8 cellular contexts compared by ENCODE assay signal in genomic region chr7:29193316-29194205, GRCh38. TPM values are rescaled to one million over a fixed set of nuclear protein-coding genes. Genes with fewer than 3 reads are reported as not detected.
A peak's percentile ranks its signal among the peaks of the same experiment; 100 is the strongest.
DNase-seq lines count a peak whose midpoint lies in the region; ATAC-seq and TF ChIP-seq lines count a peak whose summit lies in the region.

No MANE protein-coding gene starts in this region.

- H2AFZ ChIP-seq in GM23248 (no peak overlapping the region), hepatocyte (peak overlapping the region; percentile 84), Karpas-422 (ENCODE audit: low read length) (no peak overlapping the region)

- H3K36me3 ChIP-seq in GM23248 (ENCODE audit: low read depth) (no peaks in the 10 kb centered on the region), SK-N-MC (ENCODE audit: insufficient read depth, low read length) (no peaks in the 10 kb centered on the region), hepatocyte (replicated peaks; ENCODE audit: insufficient read depth, low read depth) (no peaks in the 10 kb centered on the region), rectal smooth muscle tissue (ENCODE audit: control insufficient read depth, insufficient read depth, low read length) (no peaks in the 10 kb centered on the region), Karpas-422 (ENCODE audit: insufficient read depth, low read length) (no peaks in the 10 kb centered on the region)

- H3K9me2 ChIP-seq in GM23248 (ENCODE audit: insufficient read depth) (no peaks in the 10 kb centered on the region), hepatocyte (replicated peaks; ENCODE audit: insufficient read depth) (no peaks in the 10 kb centered on the region), Karpas-422 (replicated peaks; ENCODE audit: insufficient read depth, low read length) (no peaks in the 10 kb centered on the region)

- H4K20me1 ChIP-seq in GM23248 (ENCODE audit: insufficient read depth), result no peaks in the 10 kb centered on the region
- no peaks in the 10 kb centered on the region for H4K20me1 ChIP-seq in hepatocyte (ENCODE audit: insufficient read depth, poor library complexity, severe bottlenecking)
- H4K20me1 ChIP-seq in Karpas-422 (ENCODE audit: insufficient read depth, low read depth, low read length), result no peaks in the 10 kb centered on the region

- H3K4me1 ChIP-seq in GM23248 (ENCODE audit: insufficient read depth), result no peaks in the 10 kb centered on the region
- peaks cover 12% of the 10 kb centered on the region for H3K4me1 ChIP-seq in hepatocyte (ENCODE audit: insufficient read depth)
- no peaks in the 10 kb centered on the region for H3K4me1 ChIP-seq in rectal smooth muscle tissue (ENCODE audit: control insufficient read depth, insufficient read depth, low read length)
- peaks cover 65% of the 10 kb centered on the region for H3K4me1 ChIP-seq in Karpas-422 (ENCODE audit: low read length)

- WGBS in GM23248 (ENCODE audit: low coverage in 1 of 2, low lambda C conversion rate in 2 of 2, missing lambda C conversion rate in 2 of 2), 2 experiments, result 35 to 43% methylated on average over 20 to 26 of the region's 26 CpGs
- WGBS in hepatocyte (ENCODE audit: low lambda C conversion rate, missing lambda C conversion rate), result 31% methylated on average over 19 of the region's 26 CpGs

- H3K9me3 ChIP-seq in GM23248 (ENCODE audit: low read depth), result no peaks in the 10 kb centered on the region
- no peaks in the 10 kb centered on the region for H3K9me3 ChIP-seq in SK-N-MC (ENCODE audit: low read depth, low read length)
- H3K9me3 ChIP-seq in hepatocyte (ENCODE audit: low read depth), result no peaks in the 10 kb centered on the region
- no peaks in the 10 kb centered on the region for H3K9me3 ChIP-seq in Karpas-422 (ENCODE audit: low read length)

- H3K4me2 ChIP-seq in GM23248 (ENCODE audit: unreplicated experiment) (no peak overlapping the region), hepatocyte (peak overlapping the region; percentile 95), Karpas-422 (ENCODE audit: low read depth, low read length, poor library complexity, severe bottlenecking) (no peak overlapping the region)

- H3K79me2 ChIP-seq in GM23248 (ENCODE audit: insufficient read depth) (no peaks in the 10 kb centered on the region), hepatocyte (peaks cover 15% of the 10 kb centered on the region), Karpas-422 (ENCODE audit: low read length) (no peaks in the 10 kb centered on the region)

- ATAC-seq in HG02588 (IDR thresholded peaks at IDR 0.05; ENCODE audit: unreplicated experiment), result no peak
- ATAC-seq in GM19395 (IDR thresholded peaks at IDR 0.05; ENCODE audit: unreplicated experiment), result no peak

- H3F3A ChIP-seq in GM23248 (ENCODE audit: insufficient read depth), result no peaks in the 10 kb centered on the region

- H3K27ac ChIP-seq in GM23248, result no peak overlapping the region
- H3K27ac ChIP-seq in SK-N-MC, result no peak overlapping the region
- H3K27ac ChIP-seq in hepatocyte, result no peak overlapping the region
- H3K27ac ChIP-seq in rectal smooth muscle tissue (ENCODE audit: low read depth, low read length), result no peak overlapping the region
- no peak overlapping the region for H3K27ac ChIP-seq in Karpas-422 (ENCODE audit: low read length)

- H3K9ac ChIP-seq in GM23248 (no peak overlapping the region), SK-N-MC (ENCODE audit: insufficient read length) (peak overlapping the region; percentile 72), rectal smooth muscle tissue (ENCODE audit: low read length) (no peak overlapping the region), Karpas-422 (ENCODE audit: low read length) (no peak overlapping the region)

- H3K4me3 ChIP-seq in GM23248 (peak overlapping the region; percentile 71; the same call in 1 of the 2 replicates), SK-N-MC (peak overlapping the region; percentile 89), hepatocyte (peak overlapping the region; percentile 97), rectal smooth muscle tissue (ENCODE audit: low read length) (peak overlapping the region; percentile 85), Karpas-422 (ENCODE audit: low read length) (no peak overlapping the region)

- peaks cover 70% of the 10 kb centered on the region for H3K27me3 ChIP-seq in GM23248 (replicated peaks; ENCODE audit: insufficient read depth)
- peaks cover 22% of the 10 kb centered on the region for H3K27me3 ChIP-seq in hepatocyte
- H3K27me3 ChIP-seq in rectal smooth muscle tissue (ENCODE audit: control insufficient read depth, insufficient read depth, low read length), result no peaks in the 10 kb centered on the region
- no peaks in the 10 kb centered on the region for H3K27me3 ChIP-seq in Karpas-422 (ENCODE audit: low read length)

- in situ Hi-C loops in GM23248 (cut with MboI), result no loop called here

- TF ChIP-seq CTCF in hepatocyte (IDR thresholded peaks at IDR 0.05; ENCODE audit: poor library complexity), result no peak

- DNase-seq in GM23248 (peak; percentile 5), SK-N-MC (ENCODE audit: low read depth, low spot score) (no peak), hepatocyte (ENCODE audit: low spot score) (peak; percentile 32), Karpas-422 (no peak), HPDE6-E6E7 (ENCODE audit: extremely low spot score) (no peak)

RNA-seq across cellular contexts. Expression of gene CHN2, which starts 1.0 kb away (rescaled TPM):
- total RNA-seq in GM23248 (2014; rRNA removed; shearing (Covaris generic)), result 1.5 TPM in 1 of 2 replicates, not detected in the other
- polyA plus RNA-seq in GM23248 (2016; fragmentation: Nextera tagmentation; extraction: Ambion mirVana), result 1.4 and 2.3 TPM in 2 replicates
- 8.7 and 20.7 TPM in 2 replicates for total RNA-seq in hepatocyte
- polyA plus RNA-seq in hepatocyte, result 12.3 and 13.7 TPM in 2 replicates
- 3.3 and 9.1 TPM in 2 replicates for total RNA-seq in Karpas-422 (2014; rRNA removed; shearing (Covaris generic); ENCODE audit: low replicate concordance)

RNA-seq across cellular contexts. Expression of gene CPVL, which starts 47.2 kb away (rescaled TPM):
- not detected in 2 replicates for total RNA-seq in GM23248 (2014; rRNA removed; shearing (Covaris generic))
- not detected in 2 replicates for polyA plus RNA-seq in GM23248 (2016; fragmentation: Nextera tagmentation; extraction: Ambion mirVana)
- total RNA-seq in hepatocyte, result 26.2 and 36.6 TPM in 2 replicates
- 36.3 and 36.4 TPM in 2 replicates for polyA plus RNA-seq in hepatocyte
- not detected in 2 replicates for total RNA-seq in Karpas-422 (2014; rRNA removed; shearing (Covaris generic); ENCODE audit: low replicate concordance)

Comparison
In these comparisons a context has a peak if more than half of its experiments do, and no peak if none do; other contexts are left out.
1. DNase-seq: peak in GM23248 (single experiment) and hepatocyte (single experiment); none in SK-N-MC (single experiment), Karpas-422 (single experiment) and HPDE6-E6E7 (single experiment).
2. RNA of gene CPVL, which starts 47.2 kb away (total RNA-seq): 26.2 to 36.6 TPM in hepatocyte; not detected in Karpas-422 and not detected in GM23248; every median in the first group is over 10 times any median in the second.